Comparison of ENCODE assay signal across 9 cellular contexts in the genomic region with DNA sequence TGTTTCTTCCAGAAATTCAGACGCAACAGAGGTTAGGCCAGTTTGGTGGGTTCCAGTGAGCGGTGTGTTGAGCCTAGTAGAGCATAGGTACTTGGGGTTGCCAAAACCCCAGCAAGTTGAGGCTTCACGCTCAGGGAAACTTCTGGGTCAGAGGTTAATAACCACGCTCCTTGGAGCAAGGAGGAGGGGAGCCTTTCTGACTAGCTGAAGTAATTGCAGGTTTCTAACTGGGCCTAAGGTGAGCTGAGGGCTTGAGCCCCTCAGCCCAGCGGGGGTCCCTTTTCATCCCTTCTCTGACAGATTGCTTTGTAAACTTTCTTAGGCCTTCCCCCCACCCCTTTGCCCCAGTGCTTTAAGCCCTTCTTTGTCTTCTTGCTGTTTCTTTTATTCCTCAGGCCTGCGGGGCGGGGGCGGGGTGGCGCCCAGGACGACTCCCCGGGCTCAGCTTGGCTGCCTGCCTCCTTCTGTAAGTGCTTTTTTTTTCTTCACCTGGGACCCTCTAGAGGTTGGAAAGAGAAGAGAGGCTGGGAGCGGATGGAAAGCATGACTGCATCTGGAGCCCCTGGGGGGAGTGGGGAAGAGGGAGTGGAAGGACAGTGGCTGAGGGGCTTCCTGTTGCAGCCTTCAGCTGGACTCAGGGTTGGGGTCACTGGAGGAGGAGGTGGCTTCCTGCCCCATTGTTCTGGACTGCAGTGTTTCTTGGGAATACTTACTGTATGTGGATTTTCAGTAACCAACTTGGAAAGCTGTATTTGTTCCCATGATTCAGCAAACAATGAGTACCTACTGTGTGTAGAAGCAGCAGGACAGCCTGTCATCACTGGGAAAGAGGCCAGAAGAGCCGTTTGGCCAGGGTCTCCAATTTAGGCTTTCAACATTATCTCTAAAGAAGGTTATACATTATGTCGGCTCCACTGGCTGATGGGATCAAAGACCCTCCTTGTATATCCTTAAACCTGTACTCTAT. TPM values are rescaled to one million over a fixed set of nuclear protein-coding genes. Genes with fewer than 3 reads are reported as not detected.
DNase-seq lines count a peak whose midpoint lies in the region; ATAC-seq, FAIRE-seq and TF ChIP-seq lines count a peak whose summit lies in the region.
"Had no signal": no experiment of that assay in that cellular context is flagged by ENCODE, and none has a peak within 500 bp of the region (broad histone marks: within the 10 kb centered on the region; RNA-seq: fewer than 3 reads in every experiment).

No MANE protein-coding gene starts in this region.

- no peaks in the 10 kb centered on the region for H3K36me3 ChIP-seq in CD4-positive, CD25-positive, alpha-beta regulatory T cell (ENCODE audit: control insufficient read depth, insufficient read depth, low read length)

- no peaks in the 10 kb centered on the region for H3K9me3 ChIP-seq in CD4-positive, CD25-positive, alpha-beta regulatory T cell (ENCODE audit: control insufficient read depth in 2 of 2, low read length in 2 of 2)

- TF ChIP-seq POLR2A in H54 (IDR thresholded peaks at IDR 0.05; ENCODE audit: low read depth, low read length) = no peak

- H3K27me3 Mint-ChIP-seq in CD4-positive, CD25-positive, alpha-beta regulatory T cell = no peaks in the 10 kb centered on the region
- H3K27me3 Mint-ChIP-seq in nephron progenitor cell (ENCODE audit: low read depth, poor library complexity) = peaks cover 9% of the 10 kb centered on the region

- DNase-seq in CD4-positive, CD25-positive, alpha-beta regulatory T cell = no peak
- peak; percentile 51 for DNase-seq in NCI-H1105 treated with DMSO at 0.1 percent for 48 hours (lab: John Stamatoyannopoulos, UW)
- peak; percentile 84 for DNase-seq in dermis blood vessel endothelial cell
- peak; percentile 55 for DNase-seq in nephron progenitor cell
- DNase-seq in DMS53 treated with DMSO at 0.1 percent for 48 hours (lab: John Stamatoyannopoulos, UW; ENCODE audit: unreplicated experiment) = no peak
- DNase-seq in NCI-H1930 (lab: John Stamatoyannopoulos, UW) = no peak
- no peak for DNase-seq in H54 (ENCODE audit: insufficient read length, low spot score)

- no peak for FAIRE-seq in H54 (lab: Jason Lieb, UNC)

- peak; percentile 22 for TF ChIP-seq CTCF in nephron progenitor cell (IDR thresholded peaks at IDR 0.05)

- no peak overlapping the region for H3K27ac Mint-ChIP-seq in CD4-positive, CD25-positive, alpha-beta regulatory T cell
- peak overlapping the region; percentile 100 for H3K27ac Mint-ChIP-seq in nephron progenitor cell

- H3K27me3 ChIP-seq in CD4-positive, CD25-positive, alpha-beta regulatory T cell (ENCODE audit: control insufficient read depth, insufficient read depth, low read length) = no peaks in the 10 kb centered on the region

- H3K4me3 Mint-ChIP-seq in CD4-positive, CD25-positive, alpha-beta regulatory T cell = peak overlapping the region in 3 of 4 donors; percentile 96 to 99 (median 99)
- H3K4me3 Mint-ChIP-seq in nephron progenitor cell = peak overlapping the region; percentile 96

- H3K36me3 Mint-ChIP-seq in CD4-positive, CD25-positive, alpha-beta regulatory T cell = peaks cover 10% of the 10 kb centered on the region
- H3K36me3 Mint-ChIP-seq in nephron progenitor cell (ENCODE audit: low read depth) = peaks cover 38% of the 10 kb centered on the region

- H3K4me1 ChIP-seq in CD4-positive, CD25-positive, alpha-beta regulatory T cell (ENCODE audit: control insufficient read depth, insufficient read depth, low read length, poor library complexity, severe bottlenecking) = peaks cover 22% of the 10 kb centered on the region

- H3K27ac ChIP-seq in CD4-positive, CD25-positive, alpha-beta regulatory T cell (ENCODE audit: insufficient read depth, low read length, poor library complexity, severe bottlenecking) = no peak overlapping the region

- ATAC-seq in CD4-positive, CD25-positive, alpha-beta regulatory T cell (ENCODE audit: low read depth in 2 of 2) = no peak
- no peak for ATAC-seq in HG03342 (IDR thresholded peaks at IDR 0.05; ENCODE audit: unreplicated experiment)
- ATAC-seq: stimulated activated effector memory CD8-positive, alpha-beta T cell treated with anti-CD3 and anti-CD28 coated beads, Interleukin-12 subunit alpha, Interleukin-12 subunit beta, amount 100 ng/mL, for 72 hours had no signal

- peaks cover 14 to 35% (median 18%) of the 10 kb centered on the region in 4 donors for H3K4me1 Mint-ChIP-seq in CD4-positive, CD25-positive, alpha-beta regulatory T cell
- H3K4me1 Mint-ChIP-seq in nephron progenitor cell = peaks cover 75% of the 10 kb centered on the region

- H3K4me3 ChIP-seq in CD4-positive, CD25-positive, alpha-beta regulatory T cell (ENCODE audit: low read depth, low read length) = no peak overlapping the region

- H3K9me3 Mint-ChIP-seq in CD4-positive, CD25-positive, alpha-beta regulatory T cell = peaks cover 0 to 3% (median 0%) of the 10 kb centered on the region in 7 donors
- H3K9me3 Mint-ChIP-seq in nephron progenitor cell = peaks cover 22% of the 10 kb centered on the region
- H3K9me3 Mint-ChIP-seq: stimulated activated effector memory CD8-positive, alpha-beta T cell treated with anti-CD3 and anti-CD28 coated beads, Interleukin-12 subunit alpha, Interleukin-12 subunit beta, amount 100 ng/mL, for 72 hours had no signal

RNA-seq across cellular contexts. Expression of gene ZNF436, which starts 1.4 kb away (rescaled TPM):
- 4.1 TPM for total RNA-seq in CD4-positive, CD25-positive, alpha-beta regulatory T cell
- 1 to 10 TPM; 2.1 to 5.2 (median 2.9) TPM for polyA plus RNA-seq in CD4-positive, CD25-positive, alpha-beta regulatory T cell
- total RNA-seq in dermis blood vessel endothelial cell = 30.7 and 37.6 TPM in 2 replicates

RNA-seq across cellular contexts. Expression of gene HNRNPR, which starts 26.9 kb away (rescaled TPM):
- 126 TPM for total RNA-seq in CD4-positive, CD25-positive, alpha-beta regulatory T cell
- polyA plus RNA-seq in CD4-positive, CD25-positive, alpha-beta regulatory T cell = 100 to 1,000 TPM; 153 to 201 (median 187) TPM
- total RNA-seq in dermis blood vessel endothelial cell = 65.7 and 133 TPM in 2 replicates

RNA-seq across cellular contexts. Expression of gene TCEA3, which starts 53.5 kb away (rescaled TPM):
- 8.5 TPM for total RNA-seq in CD4-positive, CD25-positive, alpha-beta regulatory T cell
- polyA plus RNA-seq in CD4-positive, CD25-positive, alpha-beta regulatory T cell = 10 to 100 TPM in 2 of 4 donors, 1 to 10 TPM in 2; 7.7 to 23.2 (median 12.4) TPM
- 0.60 and 1.7 TPM in 2 replicates for total RNA-seq in dermis blood vessel endothelial cell

Comparison
In these comparisons a context has a peak if more than half of its experiments do, and no peak if none do; other contexts are left out.
1. DNase-seq: peak in NCI-H1105 treated with DMSO at 0.1 percent for 48 hours (single experiment), dermis blood vessel endothelial cell (single experiment) and nephron progenitor cell (single experiment); none in CD4-positive, CD25-positive, alpha-beta regulatory T cell (0 of 3), DMS53 treated with DMSO at 0.1 percent for 48 hours (single experiment), NCI-H1930 (0 of 2) and H54 (single experiment).